Comparison of ENCODE assay signal across 1 cellular context in genomic region chr2:203649176-203649814, GRCh38.
TF ChIP-seq lines count a peak whose summit lies in the region.

No MANE protein-coding gene starts in this region.

TF ChIP-seq in GM12878, 131 proteins besides CTCF, POLR2A, EP300 and RAD21 (continued from another document):
- TF ChIP-seq MTA3 (IDR thresholded peaks at IDR 0.05; ENCODE audit: borderline replicate concordance, low read length) (no peak), SUPT20H (IDR thresholded peaks at IDR 0.05; ENCODE audit: borderline replicate concordance, control insufficient read depth, low read depth, low read length) (no peak), USF2 (IDR thresholded peaks at IDR 0.05; ENCODE audit: borderline replicate concordance, low read depth, low read length) (no peak)
TF ChIP-seq in GM12878: peak in this region for 0.
